In genomic region chr7:104033837-104034236, GRCh38 we compare ENCODE assay signal across 11 cellular contexts.
"Had no signal": no experiment of that assay in that cellular context is flagged by ENCODE, and none has a peak within 500 bp of the region (broad histone marks: within the 10 kb centered on the region; RNA-seq: fewer than 3 reads in every experiment).

No MANE protein-coding gene starts in this region.

- H3K27ac ChIP-seq: GM23248 had no signal

- H3K36me3 ChIP-seq: HAP-1 had no signal

- H3K4me2 ChIP-seq: GM23338 had no signal

- H3K9me3 ChIP-seq: HAP-1 had no signal

- H3K4me3 ChIP-seq: GM23248, GM23338, HAP-1 had no signal

- DNase-seq: GM23248, GOT3, H7, H9, HCEC 1CT, HFFc6 had no signal

- FAIRE-seq: H1, H54 had no signal

- ATAC-seq: GM23338, HCT116 had no signal
